In genomic region chr14:64200170-64200569, GRCh38 we compare ENCODE assay signal across 15 cellular contexts.
A peak's percentile ranks its signal among the peaks of the same experiment; 100 is the strongest.
DNase-seq lines count a peak whose midpoint lies in the region; ATAC-seq, FAIRE-seq and TF ChIP-seq lines count a peak whose summit lies in the region.
"Had no signal": no experiment of that assay in that cellular context is flagged by ENCODE, and none has a peak within 500 bp of the region (broad histone marks: within the 10 kb centered on the region; RNA-seq: fewer than 3 reads in every experiment).

No MANE protein-coding gene starts in this region.

- H3K4me3 ChIP-seq in left lung (no peak overlapping the region), pancreas (no peak overlapping the region)
- H3K4me3 ChIP-seq: PC-9 had no signal

- TF ChIP-seq CTCF in left lung (IDR thresholded peaks at IDR 0.05) (no peak), pancreas (IDR thresholded peaks at IDR 0.05) (no peak), endothelial cell (IDR thresholded peaks at IDR 0.05; ENCODE audit: unreplicated experiment) (no peak)

- H3K27ac ChIP-seq in left lung: no peak overlapping the region
- peak overlapping the region in 2 of 4 donors; percentile 29 to 35 for H3K27ac ChIP-seq in pancreas
- H3K27ac ChIP-seq: PC-9 had no signal

- no peak overlapping the region for H3K4me3 Mint-ChIP-seq in endothelial cell (ENCODE audit: unreplicated experiment)
- H3K4me3 Mint-ChIP-seq: activated CD4-positive, alpha-beta memory T cell treated with anti-CD3 and anti-CD28 coated beads for 36 hours; activated naive CD8-positive, alpha-beta T cell treated with anti-CD3 and anti-CD28 coated beads for 36 hours had no signal

- peaks cover 3% of the 10 kb centered on the region for H3K27me3 Mint-ChIP-seq in endothelial cell (ENCODE audit: unreplicated experiment)
- H3K27me3 Mint-ChIP-seq: activated CD4-positive, alpha-beta memory T cell treated with anti-CD3 and anti-CD28 coated beads for 36 hours; activated naive CD8-positive, alpha-beta T cell treated with anti-CD3 and anti-CD28 coated beads for 36 hours had no signal

- H3K9me3 ChIP-seq in left lung: no peaks in the 10 kb centered on the region
- H3K9me3 ChIP-seq in pancreas: no peaks in the 10 kb centered on the region

- H3K4me1 Mint-ChIP-seq in endothelial cell (ENCODE audit: unreplicated experiment): peaks cover 14% of the 10 kb centered on the region

- H3K27ac Mint-ChIP-seq in endothelial cell (ENCODE audit: unreplicated experiment): no peak overlapping the region
- H3K27ac Mint-ChIP-seq: activated CD4-positive, alpha-beta memory T cell treated with anti-CD3 and anti-CD28 coated beads for 36 hours; activated naive CD8-positive, alpha-beta T cell treated with anti-CD3 and anti-CD28 coated beads for 36 hours had no signal

- H3K36me3 Mint-ChIP-seq in endothelial cell (ENCODE audit: low read depth, unreplicated experiment): no peaks in the 10 kb centered on the region
- H3K36me3 Mint-ChIP-seq: activated CD4-positive, alpha-beta memory T cell treated with anti-CD3 and anti-CD28 coated beads for 36 hours had no signal

- intact Hi-C loops in left lung (cut with DNase I) (no loop called here), pancreas (cut with DNase I) (no loop called here)

- H3K27me3 ChIP-seq in left lung (peaks cover 0 to 8% of the 10 kb centered on the region in 2 donors), pancreas (no peaks in the 10 kb centered on the region)

- H3K9me3 Mint-ChIP-seq in endothelial cell (ENCODE audit: unreplicated experiment): no peaks in the 10 kb centered on the region
- H3K9me3 Mint-ChIP-seq: activated CD4-positive, alpha-beta memory T cell treated with anti-CD3 and anti-CD28 coated beads for 36 hours; activated naive CD8-positive, alpha-beta T cell treated with anti-CD3 and anti-CD28 coated beads for 36 hours had no signal

- H3K36me3 ChIP-seq in left lung (no peaks in the 10 kb centered on the region), pancreas (no peaks in the 10 kb centered on the region)

- DNase-seq in foreskin melanocyte (peak; percentile 11), left lung (peak in 1 of 2 donors; percentile 71), pancreas (peak in 2 of 6 donors; percentile 67 to 69), pons (ENCODE audit: low spot score) (no peak), endothelial cell (ENCODE audit: low spot score) (no peak)
- DNase-seq: activated CD4-positive, alpha-beta memory T cell treated with anti-CD3 and anti-CD28 coated beads for 36 hours; activated naive CD8-positive, alpha-beta T cell treated with anti-CD3 and anti-CD28 coated beads for 36 hours; activated T-cell treated with anti-CD3 and anti-CD28 coated beads, Interleukin-2, amount 50 U/mL, for 48 hours; DMS 273 treated with DMSO at 0.1 percent for 48 hours; NCI-H1930; NCI-H526 treated with DMSO at 0.1 percent for 48 hours; occipital lobe; PC-9 had no signal

- no peak for FAIRE-seq in pancreas (lab: Jason Lieb, UNC)

- TF ChIP-seq POLR2A in GM18505 (IDR thresholded peaks at IDR 0.05; ENCODE audit: borderline replicate concordance, extremely low read depth, insufficient read depth, insufficient read length): no peak

- peaks cover 5 to 20% of the 10 kb centered on the region in 2 donors for H3K4me1 ChIP-seq in left lung
- H3K4me1 ChIP-seq in pancreas: peaks cover 31 to 68% (median 53%) of the 10 kb centered on the region in 3 donors

- 18 to 25% methylated on average over 4 of the region's 4 CpGs for WGBS in pancreas, 2 donors

- peak; percentile 71 for ATAC-seq in left lung
- ATAC-seq in pancreas: peak; percentile 33 to 61 (median 39)
- no peak for ATAC-seq in HG02588 (IDR thresholded peaks at IDR 0.05; ENCODE audit: unreplicated experiment)
- no peak for ATAC-seq in GM18505 (IDR thresholded peaks at IDR 0.05; ENCODE audit: unreplicated experiment)

Comparison
In these comparisons a context has a peak if more than half of its experiments do, and no peak if none do; other contexts are left out.
1. ATAC-seq: peak in left lung (single experiment) and pancreas (4 of 4); none in HG02588 (single experiment) and GM18505 (single experiment).